In genomic region chr11:59810911-59811259, GRCh38 we compare ENCODE assay signal across 8 cellular contexts. TPM values are rescaled to one million over a fixed set of nuclear protein-coding genes. Genes with fewer than 3 reads are reported as not detected.
DNase-seq lines count a peak whose midpoint lies in the region; ATAC-seq and TF ChIP-seq lines count a peak whose summit lies in the region.

No MANE protein-coding gene starts in this region.

- no peaks in the 10 kb centered on the region for H3K36me3 ChIP-seq in smooth muscle cell (ENCODE audit: low read depth)

- H3K79me2 ChIP-seq in smooth muscle cell (ENCODE audit: low read depth) = peaks cover 7% of the 10 kb centered on the region

- TF ChIP-seq CTCF in foreskin keratinocyte (conservative IDR thresholded peaks at IDR 0.05) (no peak), smooth muscle cell (IDR thresholded peaks at IDR 0.05; ENCODE audit: borderline replicate concordance, insufficient read depth, poor library complexity, severe bottlenecking) (no peak)

- H3K27ac ChIP-seq in foreskin keratinocyte (peak overlapping the region; percentile 18), smooth muscle cell (ENCODE audit: low read depth) (peak overlapping the region; percentile 42)

- no peaks in the 10 kb centered on the region for H4K20me1 ChIP-seq in smooth muscle cell (ENCODE audit: low read depth)

- peak overlapping the region; percentile 82 for H3K9ac ChIP-seq in smooth muscle cell (ENCODE audit: low read depth)

- peaks cover 10% of the 10 kb centered on the region for H3K4me1 ChIP-seq in foreskin keratinocyte
- H3K4me1 ChIP-seq in smooth muscle cell (ENCODE audit: low read depth) = peaks cover 8% of the 10 kb centered on the region

- H2AFZ ChIP-seq in smooth muscle cell (ENCODE audit: low read depth) = peak overlapping the region; percentile 85

- peaks cover 5% of the 10 kb centered on the region for H3F3A ChIP-seq in smooth muscle cell (ENCODE audit: low read depth)

- peak overlapping the region; percentile 87 for H3K4me3 ChIP-seq in smooth muscle cell

- no peaks in the 10 kb centered on the region for H3K9me3 ChIP-seq in smooth muscle cell (replicated peaks; ENCODE audit: low read depth)

- H3K4me2 ChIP-seq in smooth muscle cell = peak overlapping the region; percentile 97

- peak; percentile 2 for ATAC-seq in GM21447 (IDR thresholded peaks at IDR 0.05; ENCODE audit: unreplicated experiment)
- no peak for ATAC-seq in SK-N-SH treated with all-trans-retinoic acid at 6 μM for 48 hours
- ATAC-seq in foreskin keratinocyte = peak; percentile 1

- DNase-seq in foreskin keratinocyte = no peak
- no peak for DNase-seq in smooth muscle cell (lab: John Stamatoyannopoulos, UW; ENCODE audit: unreplicated experiment)
- DNase-seq in SKM-1 (lab: John Stamatoyannopoulos, UW; ENCODE audit: unreplicated experiment) = no peak
- no peak for DNase-seq in T-helper 9 cell
- no peak for DNase-seq in SHP77 treated with DMSO at 0.1 percent for 48 hours (lab: John Stamatoyannopoulos, UW)
- no peak for DNase-seq in NCI-H1092 treated with DMSO at 0.1 percent for 48 hours (lab: John Stamatoyannopoulos, UW)

- no peaks in the 10 kb centered on the region for H3K27me3 ChIP-seq in foreskin keratinocyte
- no peaks in the 10 kb centered on the region for H3K27me3 ChIP-seq in smooth muscle cell (ENCODE audit: low read depth)

- WGBS in smooth muscle cell (ENCODE audit: low lambda C conversion rate) = 21% methylated on average over 8 of the region's 8 CpGs

TF ChIP-seq in SK-N-SH treated with all-trans-retinoic acid at 6 μM for 48 hours, 23 proteins besides CTCF, POLR2A, EP300 and RAD21:
- TF ChIP-seq BACH2 (CRISPR knock-in tag; IDR thresholded peaks at IDR 0.05; ENCODE audit: borderline replicate concordance) (no peak), OSR1 (CRISPR knock-in tag; IDR thresholded peaks at IDR 0.05) (no peak), TOX (CRISPR knock-in tag; IDR thresholded peaks at IDR 0.05; ENCODE audit: borderline replicate concordance) (peak; percentile 41; the same call in 1 of the 2 replicates), ZNF565 (CRISPR knock-in tag; conservative IDR thresholded peaks at IDR 0.05; ENCODE audit: low read depth) (no peak), PPARA (CRISPR knock-in tag; IDR thresholded peaks at IDR 0.05; ENCODE audit: borderline replicate concordance) (no peak), CSRNP3 (CRISPR knock-in tag; IDR thresholded peaks at IDR 0.05) (no peak), SNAI2 (CRISPR knock-in tag; IDR thresholded peaks at IDR 0.05) (peak; percentile 91; the same call in 1 of the 2 replicates), ZFP3 (CRISPR knock-in tag; IDR thresholded peaks at IDR 0.05) (no peak), RARB (CRISPR knock-in tag; IDR thresholded peaks at IDR 0.05) (no peak), CREB5 (CRISPR knock-in tag; IDR thresholded peaks at IDR 0.05; ENCODE audit: low read depth) (no peak), ZNF70 (CRISPR knock-in tag; IDR thresholded peaks at IDR 0.05) (no peak), ISL1 (CRISPR knock-in tag; IDR thresholded peaks at IDR 0.05) (no peak), ZNF8 (CRISPR knock-in tag; IDR thresholded peaks at IDR 0.05) (no peak), PATZ1 (CRISPR knock-in tag; IDR thresholded peaks at IDR 0.05; ENCODE audit: borderline replicate concordance) (no peak)
TF ChIP-seq in SK-N-SH treated with all-trans-retinoic acid at 6 μM for 48 hours: peak in this region for 2.

RNA-seq across cellular contexts. Expression of gene MRPL16, which starts 0.3 kb away (rescaled TPM):
- total RNA-seq in foreskin keratinocyte (64.8 and 74.5 TPM in 2 replicates), smooth muscle cell (23.7 and 32.9 TPM in 2 replicates)
- polyA plus RNA-seq in foreskin keratinocyte (89.3 and 95.3 TPM in 2 replicates), smooth muscle cell (45.7 and 48.9 TPM in 2 replicates)

RNA-seq across cellular contexts. Expression of gene CBLIF, which starts 34.4 kb away (rescaled TPM):
- total RNA-seq in foreskin keratinocyte (not detected in 2 replicates), smooth muscle cell (not detected in 2 replicates)
- polyA plus RNA-seq in foreskin keratinocyte (not detected in 2 replicates), smooth muscle cell (not detected in 2 replicates)

RNA-seq across cellular contexts. Expression of gene TCN1, which starts 55.4 kb away (rescaled TPM):
- total RNA-seq in foreskin keratinocyte (not detected in 2 replicates), smooth muscle cell (4.3 and 11.1 TPM in 2 replicates)
- polyA plus RNA-seq in foreskin keratinocyte (0.16 TPM in 1 of 2 replicates, not detected in the other), smooth muscle cell (not detected in 2 replicates)

RNA-seq across cellular contexts. Expression of gene STX3, which starts 55.7 kb away (rescaled TPM):
- 27.9 and 28.9 TPM in 2 replicates for total RNA-seq in foreskin keratinocyte
- 13.9 and 15.9 TPM in 2 replicates for polyA plus RNA-seq in foreskin keratinocyte
- total RNA-seq in smooth muscle cell = 41.0 and 52.2 TPM in 2 replicates
- 24.1 and 26.6 TPM in 2 replicates for polyA plus RNA-seq in smooth muscle cell
